In genomic region chr20:16537025-16537665, GRCh38 we compare ENCODE assay signal across 18 cellular contexts.
"Had no signal": no experiment of that assay in that cellular context is flagged by ENCODE, and none has a peak within 500 bp of the region (broad histone marks: within the 10 kb centered on the region; RNA-seq: fewer than 3 reads in every experiment).

No MANE protein-coding gene starts in this region.

- H3K36me3 ChIP-seq: right atrium auricular region, suprapubic skin, tibial nerve, uterus had no signal

- ATAC-seq: left ventricle myocardium superior; natural killer cell treated with Interleukin-12 subunit alpha and Interleukin-12 subunit beta and Interleukin-15 and Interleukin-18, amount 100 ng/mL, for 72 hours; psoas muscle; WTC11 had no signal

- H3K9me3 ChIP-seq: psoas muscle, right atrium auricular region, suprapubic skin, tibial nerve, uterus had no signal

- H3K4me3 ChIP-seq: psoas muscle, right atrium auricular region, suprapubic skin, tibial nerve, uterus had no signal

- H3K27me3 ChIP-seq: right atrium auricular region, suprapubic skin, tibial nerve, uterus had no signal

- DNase-seq: activated gamma-delta T cell treated with Interleukin-2 at 50 U/mL for 16 hours; activated T-cell treated with anti-CD3 and anti-CD28 coated beads, Interleukin-2, amount 50 U/mL, for 1 hour; anterior cingulate cortex; central memory CD4-positive, alpha-beta T cell; effector memory CD4-positive, alpha-beta T cell; foreskin melanocyte; hippocampal formation; kidney glomerular epithelial cell; left ventricle myocardium superior; midbrain; psoas muscle; stimulated activated CD4-positive, alpha-beta T cell treated with anti-CD3 and anti-CD28 coated beads, Interleukin-1b, Interleukin-23, amount 100 ng/mL, for 48 hours; uterus had no signal

- H3K4me1 ChIP-seq: uterus had no signal

- H3K27ac ChIP-seq: psoas muscle, right atrium auricular region, suprapubic skin, tibial nerve, uterus had no signal
